Comparison of ENCODE assay signal across 8 cellular contexts in the genomic region with DNA sequence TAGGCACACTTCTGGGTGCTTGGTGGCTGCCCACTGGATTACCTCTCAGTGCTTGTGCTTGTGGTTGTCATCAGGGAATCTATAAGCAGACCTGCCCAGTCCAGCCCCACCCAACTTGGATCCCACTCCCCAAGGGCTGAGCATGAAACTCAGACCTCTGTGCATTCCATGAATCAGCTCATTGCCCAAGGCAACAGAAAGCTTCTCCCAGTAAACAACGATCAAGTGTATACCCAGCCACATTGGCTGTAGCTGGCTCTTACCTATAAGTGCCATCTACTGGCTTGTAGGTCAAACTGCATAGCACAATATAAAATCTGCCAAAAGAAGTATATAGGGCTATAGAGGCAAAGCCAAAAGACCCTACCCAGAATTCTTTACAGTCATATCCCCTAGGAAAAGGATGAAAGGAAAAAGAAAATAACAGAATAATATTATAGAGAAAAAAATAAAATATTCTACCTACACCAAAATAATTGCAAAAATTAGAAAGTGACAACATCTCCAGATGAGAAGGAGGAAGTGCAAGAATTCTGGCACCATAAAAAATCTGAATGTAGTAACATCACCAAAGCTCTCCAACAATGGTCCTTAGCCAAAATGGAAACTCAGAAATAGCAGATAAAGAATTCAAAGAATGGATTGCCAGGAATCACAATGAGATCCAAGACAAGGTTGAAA.
A peak's percentile ranks its signal among the peaks of the same experiment; 100 is the strongest.
DNase-seq lines count a peak whose midpoint lies in the region; TF ChIP-seq lines count a peak whose summit lies in the region.

No MANE protein-coding gene starts in this region.

- H3K9me3 Mint-ChIP-seq in progenitor cell of endocrine pancreas (ENCODE audit: low read depth), result peaks cover 18% of the 10 kb centered on the region

- peaks cover 2% of the 10 kb centered on the region for H3K36me3 Mint-ChIP-seq in progenitor cell of endocrine pancreas (ENCODE audit: insufficient read depth)

- TF ChIP-seq CTCF in progenitor cell of endocrine pancreas (IDR thresholded peaks at IDR 0.05; ENCODE audit: unreplicated experiment), result peak; percentile 60

- peak; percentile 3 for DNase-seq in NCI-H2171 treated with DMSO at 0.1 percent for 48 hours (lab: John Stamatoyannopoulos, UW)
- DNase-seq in NCI-H2171 (lab: John Stamatoyannopoulos, UW), result no peak
- peak; percentile 16 for DNase-seq in NCI-H460 (ENCODE audit: extremely low read depth, low read depth)
- DNase-seq in dermis blood vessel endothelial cell, result peak; percentile 69
- no peak for DNase-seq in progenitor cell of endocrine pancreas (ENCODE audit: low spot score, unreplicated experiment)
- DNase-seq in glomerular visceral epithelial cell (ENCODE audit: extremely low spot score), result no peak
- DNase-seq in HK-2 (ENCODE audit: unreplicated experiment), result no peak
- DNase-seq in activated CD4-positive, alpha-beta T cell treated with anti-CD3 and anti-CD28 coated beads, Interleukin-2, amount 50 U/mL, for 4 hours, result no peak

- H3K4me1 Mint-ChIP-seq in progenitor cell of endocrine pancreas (ENCODE audit: low read depth), result no peaks in the 10 kb centered on the region

- H3K27ac Mint-ChIP-seq in progenitor cell of endocrine pancreas, result no peak overlapping the region

- H3K4me3 Mint-ChIP-seq in progenitor cell of endocrine pancreas (ENCODE audit: low read depth), result no peak overlapping the region

- H3K27me3 Mint-ChIP-seq in progenitor cell of endocrine pancreas, result no peaks in the 10 kb centered on the region

Comparison
In these comparisons a context has a peak if more than half of its experiments do, and no peak if none do; other contexts are left out.
1. DNase-seq: peak in NCI-H2171 treated with DMSO at 0.1 percent for 48 hours (single experiment), NCI-H460 (single experiment) and dermis blood vessel endothelial cell (single experiment); none in NCI-H2171 (single experiment), progenitor cell of endocrine pancreas (single experiment), glomerular visceral epithelial cell (single experiment), HK-2 (single experiment) and activated CD4-positive, alpha-beta T cell treated with anti-CD3 and anti-CD28 coated beads, Interleukin-2, amount 50 U/mL, for 4 hours (0 of 2).